ENCODE assay signal across 24 cellular contexts in the genomic region with DNA sequence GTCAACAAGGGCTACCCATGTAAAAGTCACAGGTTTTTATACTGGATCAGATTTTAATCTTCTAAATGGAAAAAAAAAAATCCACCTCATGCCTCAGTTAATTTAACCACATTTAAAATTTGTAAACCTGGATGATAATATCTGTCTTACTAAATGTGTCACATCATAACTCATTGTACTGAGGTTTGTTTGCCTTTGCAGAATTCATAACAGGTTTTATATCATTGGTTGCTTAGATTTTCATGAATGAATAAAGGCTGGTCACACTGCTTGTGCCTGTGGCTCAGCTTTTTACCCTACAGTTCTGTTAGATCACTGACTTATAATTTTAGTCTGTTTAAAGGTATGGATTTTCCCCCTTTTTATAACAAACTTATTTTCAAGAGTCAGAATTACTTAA. TPM values are rescaled to one million over a fixed set of nuclear protein-coding genes. Genes with fewer than 3 reads are reported as not detected.
"Had no signal": no experiment of that assay in that cellular context is flagged by ENCODE, and none has a peak within 500 bp of the region (broad histone marks: within the 10 kb centered on the region; RNA-seq: fewer than 3 reads in every experiment).

No MANE protein-coding gene starts in this region.

- ATAC-seq: left lobe of liver; lower lobe of right lung; naive thymus-derived CD8-positive, alpha-beta T cell; sciatic nerve; stimulated activated memory B cell treated with anti-CD40 and anti-IgM and Interleukin-4, amounts not matched to agents 10 μg/mL and 1 μg/mL and 100 μg/mL, for 72 hours; WTC11 had no signal

- H3K36me3 ChIP-seq: cardiac muscle cell, lower lobe of right lung, stomach, suprapubic skin, uterus had no signal

- H3K27ac ChIP-seq: cardiac muscle cell, lower lobe of right lung, neural progenitor cell, stomach, suprapubic skin, uterus had no signal

- H3K4me1 ChIP-seq: lower lobe of right lung, suprapubic skin, uterus had no signal

- H3K27ac Mint-ChIP-seq: activated CD4-positive, alpha-beta memory T cell treated with anti-CD3 and anti-CD28 coated beads, Interleukin-2, amount 10 ng/mL, durations not matched to agents 7 days and 5 days; activated naive CD4-positive, alpha-beta T cell treated with anti-CD3 and anti-CD28 coated beads for 36 hours; naive thymus-derived CD8-positive, alpha-beta T cell; neural progenitor cell; stimulated activated memory B cell treated with anti-CD40 and anti-IgM and Interleukin-4, amounts not matched to agents 10 μg/mL and 1 μg/mL and 100 μg/mL, for 72 hours; WTC11 had no signal

- H3K4me3 Mint-ChIP-seq: activated CD4-positive, alpha-beta memory T cell treated with anti-CD3 and anti-CD28 coated beads, Interleukin-2, amount 10 ng/mL, durations not matched to agents 7 days and 5 days; activated naive CD4-positive, alpha-beta T cell treated with anti-CD3 and anti-CD28 coated beads for 36 hours; naive thymus-derived CD8-positive, alpha-beta T cell; neural progenitor cell; stimulated activated memory B cell treated with anti-CD40 and anti-IgM and Interleukin-4, amounts not matched to agents 10 μg/mL and 1 μg/mL and 100 μg/mL, for 72 hours; WTC11 had no signal

- H3K27me3 Mint-ChIP-seq: activated CD4-positive, alpha-beta memory T cell treated with anti-CD3 and anti-CD28 coated beads, Interleukin-2, amount 10 ng/mL, durations not matched to agents 7 days and 5 days; naive thymus-derived CD8-positive, alpha-beta T cell; stimulated activated memory B cell treated with anti-CD40 and anti-IgM and Interleukin-4, amounts not matched to agents 10 μg/mL and 1 μg/mL and 100 μg/mL, for 72 hours had no signal

- H3K4me3 ChIP-seq: cardiac muscle cell, lower lobe of right lung, neural progenitor cell, stomach, suprapubic skin, uterus had no signal

- DNase-seq: activated CD4-positive, alpha-beta memory T cell treated with anti-CD3 and anti-CD28 coated beads, Interleukin-2, amount 10 ng/mL, durations not matched to agents 7 days and 5 days; activated CD4-positive, alpha-beta T cell treated with anti-CD3 and anti-CD28 coated beads for 48 hours; activated effector memory CD4-positive, alpha-beta T cell treated with Interleukin-2 at 50 U/mL for 16 hours; activated naive CD4-positive, alpha-beta T cell treated with anti-CD3 and anti-CD28 coated beads for 36 hours; erythroblast; foreskin fibroblast; lower lobe of right lung; naive thymus-derived CD8-positive, alpha-beta T cell; small intestine; stimulated activated CD4-positive, alpha-beta T cell treated with anti-CD3 and anti-CD28 coated beads, Interleukin-2, amount 100 ng/mL, for 24 hours; stomach; T-helper 9 cell; trophoblast cell; uterus had no signal

- H3K27me3 ChIP-seq: cardiac muscle cell, neural progenitor cell, stomach, suprapubic skin, uterus had no signal

- H3K9me3 ChIP-seq: suprapubic skin had no signal

RNA-seq across cellular contexts. Expression of a gene that starts 59.0 kb away (rescaled TPM):
- total RNA-seq: activated CD4-positive, alpha-beta memory T cell treated with anti-CD3 and anti-CD28 coated beads, Interleukin-2, amount 10 ng/mL, durations not matched to agents 7 days and 5 days; activated naive CD4-positive, alpha-beta T cell treated with anti-CD3 and anti-CD28 coated beads for 36 hours; chondrocyte; fibroblast of lung; left lobe of liver; lower lobe of right lung; naive thymus-derived CD8-positive, alpha-beta T cell; posterior vena cava; sciatic nerve; stomach; suprapubic skin; uterus; WTC11 had no signal
- polyA plus RNA-seq: cardiac muscle cell; fibroblast of lung; naive thymus-derived CD8-positive, alpha-beta T cell; small intestine; stomach had no signal
